In genomic region chr14:70189678-70190077, GRCh38 we compare ENCODE assay signal across 9 cellular contexts. TPM values are rescaled to one million over a fixed set of nuclear protein-coding genes. Genes with fewer than 3 reads are reported as not detected.
DNase-seq lines count a peak whose midpoint lies in the region; ATAC-seq and TF ChIP-seq lines count a peak whose summit lies in the region.
"Had no signal": no experiment of that assay in that cellular context is flagged by ENCODE, and none has a peak within 500 bp of the region (broad histone marks: within the 10 kb centered on the region; RNA-seq: fewer than 3 reads in every experiment).

No MANE protein-coding gene starts in this region.

- H3K56ac ChIP-seq in mesendoderm (ENCODE audit: low read length) = no peak overlapping the region

- no peaks in the 10 kb centered on the region for H3K79me1 ChIP-seq in mesenchymal stem cell (replicated peaks; ENCODE audit: low read length, poor library complexity, severe bottlenecking)
- H3K79me1 ChIP-seq in mesendoderm (ENCODE audit: low read length) = no peaks in the 10 kb centered on the region

- 39% methylated on average over 6 of the region's 6 CpGs for WGBS in mesenchymal stem cell
- WGBS in mesendoderm (ENCODE audit: extremely low coverage, insufficient coverage, low lambda C conversion rate) = no CpG with 5 or more reads among the region's 6 CpGs
- WGBS in gastroesophageal sphincter (ENCODE audit: low coverage in 1 of 2), 2 donors = 80% methylated on average over 3 of the region's 6 CpGs; no CpG with 5 or more reads in 1 of the 2 donors

- DNase-seq in GM06990 (ENCODE audit: extremely low read depth, insufficient read length) (no peak), mesenchymal stem cell (no peak), mesendoderm (no peak), posterior cingulate gyrus (no peak)
- no peak for DNase-seq in activated CD8-positive, alpha-beta T cell treated with anti-CD3 and anti-CD28 coated beads, Interleukin-2, amount 10 ng/mL, durations not matched to agents 7 days and 5 days
- DNase-seq: heart right ventricle had no signal

- H3K4me3 ChIP-seq in BLaER1 (peak overlapping the region; percentile 69; the same call in 1 of the 2 replicates), GM06990 (replicated peaks; ENCODE audit: low read depth, low read length) (peak overlapping the region; percentile 78), mesenchymal stem cell (ENCODE audit: insufficient read depth in 1 of 2, low read depth in 1 of 2, low read length in 2 of 2) (no peak overlapping the region), mesendoderm (ENCODE audit: low read length) (no peak overlapping the region), gastroesophageal sphincter (no peak overlapping the region)

- no peak overlapping the region for H3K18ac ChIP-seq in mesenchymal stem cell (ENCODE audit: low read depth in 1 of 2, low read length in 2 of 2)
- H3K18ac ChIP-seq in mesendoderm (ENCODE audit: low read length) = no peak overlapping the region

- no peaks in the 10 kb centered on the region for H3K36me3 Mint-ChIP-seq in activated CD8-positive, alpha-beta T cell treated with anti-CD3 and anti-CD28 coated beads, Interleukin-2, amount 10 ng/mL, durations not matched to agents 7 days and 5 days (ENCODE audit: low read depth)

- POLR2A ChIA-PET in activated CD8-positive, alpha-beta T cell treated with anti-CD3 and anti-CD28 coated beads, Interleukin-2, amount 10 ng/mL, durations not matched to agents 7 days and 5 days (lab: Charles Lee) = no interaction called here

- H2AFZ ChIP-seq in mesenchymal stem cell (ENCODE audit: low read depth, low read length) = no peak overlapping the region

- H3K9ac ChIP-seq in BLaER1 (no peak overlapping the region), mesenchymal stem cell (ENCODE audit: low read length) (no peak overlapping the region), mesendoderm (ENCODE audit: low read length) (no peak overlapping the region)

- H3K4me1 ChIP-seq in BLaER1 = peaks cover 36% of the 10 kb centered on the region
- H3K4me1 ChIP-seq in mesenchymal stem cell (ENCODE audit: control insufficient read depth, insufficient read depth, low read depth, low read length) = peaks cover 22% of the 10 kb centered on the region
- peaks cover 6% of the 10 kb centered on the region for H3K4me1 ChIP-seq in mesendoderm (ENCODE audit: control insufficient read depth, low read depth, low read length)
- H3K4me1 ChIP-seq in gastroesophageal sphincter = peaks cover 0 to 30% (median 18%) of the 10 kb centered on the region in 3 donors

- H2BK120ac ChIP-seq in mesenchymal stem cell (ENCODE audit: low read depth, low read length) (no peak overlapping the region), mesendoderm (ENCODE audit: low read depth, low read length) (no peak overlapping the region)

- no peak for ATAC-seq in activated CD8-positive, alpha-beta T cell treated with anti-CD3 and anti-CD28 coated beads, Interleukin-2, amount 10 ng/mL, durations not matched to agents 7 days and 5 days
- ATAC-seq in GM18519 (IDR thresholded peaks at IDR 0.05; ENCODE audit: low FRiP score, unreplicated experiment) = no peak
- ATAC-seq in gastroesophageal sphincter = no peak

- H3K27me3 ChIP-seq in BLaER1 (peaks cover 46% of the 10 kb centered on the region), GM06990 (replicated peaks; ENCODE audit: control insufficient read depth, insufficient read depth, low read length) (no peaks in the 10 kb centered on the region), mesenchymal stem cell (ENCODE audit: control insufficient read depth in 1 of 2, insufficient read depth in 1 of 2, low read length in 2 of 2) (peaks cover 40 to 52% of the 10 kb centered on the region in 2 experiments), mesendoderm (ENCODE audit: insufficient read depth, low read length, poor library complexity) (peaks cover 2% of the 10 kb centered on the region), gastroesophageal sphincter (peaks cover 89% of the 10 kb centered on the region)

- no peak overlapping the region for H3K23ac ChIP-seq in mesenchymal stem cell (ENCODE audit: low read length in 2 of 2)
- no peak overlapping the region for H3K23ac ChIP-seq in mesendoderm (ENCODE audit: low read length)

- H3K9me3 Mint-ChIP-seq in activated CD8-positive, alpha-beta T cell treated with anti-CD3 and anti-CD28 coated beads, Interleukin-2, amount 10 ng/mL, durations not matched to agents 7 days and 5 days (ENCODE audit: insufficient read depth) = no peaks in the 10 kb centered on the region

- intact Hi-C loops in posterior cingulate gyrus (cut with DNase I) = loop anchor here (5.0 kb wide), 1 partner anchor 92 kb away; no protein-coding TSS in a partner anchor

- no peak overlapping the region for H4K91ac ChIP-seq in mesenchymal stem cell (ENCODE audit: low read length)

- no peak overlapping the region for H3K14ac ChIP-seq in mesenchymal stem cell (ENCODE audit: low read length in 2 of 2)

- CTCF ChIA-PET in activated CD8-positive, alpha-beta T cell treated with anti-CD3 and anti-CD28 coated beads, Interleukin-2, amount 10 ng/mL, durations not matched to agents 7 days and 5 days (lab: Charles Lee) = interaction anchor here (1.6 kb wide), 1 partner anchor 371 kb away, joined by 4 read pairs; no protein-coding TSS in a partner anchor

- H3K36me3 ChIP-seq in BLaER1 = no peaks in the 10 kb centered on the region
- no peaks in the 10 kb centered on the region for H3K36me3 ChIP-seq in GM06990 (ENCODE audit: control insufficient read depth, insufficient read depth, low read length)
- no peaks in the 10 kb centered on the region for H3K36me3 ChIP-seq in mesenchymal stem cell (ENCODE audit: control insufficient read depth in 1 of 2, insufficient read depth in 2 of 2, low read depth in 1 of 2, low read length in 2 of 2)
- H3K36me3 ChIP-seq in mesendoderm (ENCODE audit: control insufficient read depth, insufficient read depth, low read length) = no peaks in the 10 kb centered on the region
- no peaks in the 10 kb centered on the region for H3K36me3 ChIP-seq in gastroesophageal sphincter
- H3K36me3 ChIP-seq: heart right ventricle had no signal

- H3K4me2 ChIP-seq in BLaER1 (peak overlapping the region; percentile 99), mesenchymal stem cell (ENCODE audit: low read length, poor library complexity, severe bottlenecking) (peak overlapping the region; percentile 15), mesendoderm (ENCODE audit: low read length) (no peak overlapping the region)

- TF ChIP-seq CTCF in GM06990 (IDR thresholded peaks at IDR 0.05; ENCODE audit: insufficient read depth, low read length, poor library complexity, severe bottlenecking) (no peak), gastroesophageal sphincter (IDR thresholded peaks at IDR 0.05) (no peak)

- no peak overlapping the region for H2BK12ac ChIP-seq in mesenchymal stem cell (ENCODE audit: low read length in 2 of 2)

- H3K79me2 ChIP-seq in mesendoderm (ENCODE audit: control insufficient read depth, insufficient read depth, low read length) = no peaks in the 10 kb centered on the region

- H3K27ac Mint-ChIP-seq in activated CD8-positive, alpha-beta T cell treated with anti-CD3 and anti-CD28 coated beads, Interleukin-2, amount 10 ng/mL, durations not matched to agents 7 days and 5 days = no peak overlapping the region

- peaks cover 68% of the 10 kb centered on the region for H3K27me3 Mint-ChIP-seq in activated CD8-positive, alpha-beta T cell treated with anti-CD3 and anti-CD28 coated beads, Interleukin-2, amount 10 ng/mL, durations not matched to agents 7 days and 5 days (ENCODE audit: low read depth)

- H3K9me3 ChIP-seq in BLaER1 (no peaks in the 10 kb centered on the region), mesenchymal stem cell (ENCODE audit: control insufficient read depth, low read length) (no peaks in the 10 kb centered on the region), gastroesophageal sphincter (no peaks in the 10 kb centered on the region)
- H3K9me3 ChIP-seq: heart right ventricle had no signal

- H2BK15ac ChIP-seq in mesenchymal stem cell (ENCODE audit: low read depth, poor library complexity, severe bottlenecking) = no peak overlapping the region
- H2BK15ac ChIP-seq in mesendoderm (replicated peaks; ENCODE audit: low read depth) = no peak overlapping the region

- no peak for TF ChIP-seq POLR2A in gastroesophageal sphincter (IDR thresholded peaks at IDR 0.05)

- no peak overlapping the region for H4K8ac ChIP-seq in mesenchymal stem cell (ENCODE audit: low read length)
- no peak overlapping the region for H4K8ac ChIP-seq in mesendoderm (ENCODE audit: low read depth, low read length)

- H2BK5ac ChIP-seq in mesenchymal stem cell (ENCODE audit: low read depth, low read length, poor library complexity, severe bottlenecking) (no peak overlapping the region), mesendoderm (ENCODE audit: low read length) (no peak overlapping the region)

- H4K20me1 ChIP-seq in BLaER1 = peaks cover 30% of the 10 kb centered on the region

- H4K5ac ChIP-seq in mesendoderm (ENCODE audit: low read length) = no peak overlapping the region

- H2AK5ac ChIP-seq in mesenchymal stem cell (ENCODE audit: low read length, severe bottlenecking) (no peak overlapping the region), mesendoderm (ENCODE audit: low read length) (no peak overlapping the region)

- peaks cover 26% of the 10 kb centered on the region for H3K4me1 Mint-ChIP-seq in activated CD8-positive, alpha-beta T cell treated with anti-CD3 and anti-CD28 coated beads, Interleukin-2, amount 10 ng/mL, durations not matched to agents 7 days and 5 days (ENCODE audit: low read depth)

- H3K4ac ChIP-seq in mesenchymal stem cell (ENCODE audit: low read depth in 1 of 2, low read length in 2 of 2) (no peak overlapping the region), mesendoderm (ENCODE audit: low read depth, low read length) (no peak overlapping the region)

- H3K27ac ChIP-seq in BLaER1 (no peak overlapping the region), mesenchymal stem cell (ENCODE audit: low read length, poor library complexity, severe bottlenecking) (no peak overlapping the region), mesendoderm (ENCODE audit: low read depth, low read length) (no peak overlapping the region), gastroesophageal sphincter (no peak overlapping the region)
- H3K27ac ChIP-seq: heart right ventricle had no signal

- peak overlapping the region; percentile 56 for H3K4me3 Mint-ChIP-seq in activated CD8-positive, alpha-beta T cell treated with anti-CD3 and anti-CD28 coated beads, Interleukin-2, amount 10 ng/mL, durations not matched to agents 7 days and 5 days

- no peak for TF ChIP-seq EP300 in gastroesophageal sphincter (IDR thresholded peaks at IDR 0.05)

RNA-seq across cellular contexts. Expression of gene SLC8A3, which starts 0.9 kb away (rescaled TPM):
- total RNA-seq in activated CD8-positive, alpha-beta T cell treated with anti-CD3 and anti-CD28 coated beads, Interleukin-2, amount 10 ng/mL, durations not matched to agents 7 days and 5 days = not detected
- polyA plus RNA-seq in mesenchymal stem cell (2013, experiment 1 of 2) = not detected
- not detected for polyA plus RNA-seq in mesenchymal stem cell (2013, experiment 2 of 2)
- polyA plus RNA-seq in mesendoderm (2013, experiment 1 of 2) = 0.04 TPM
- polyA plus RNA-seq in mesendoderm (2013, experiment 2 of 2) = 0.08 TPM
- total RNA-seq in gastroesophageal sphincter = 1 to 10 TPM in 2 of 4 donors, under 1 TPM in 2; 0.49 to 1.5 (median 0.92) TPM

Comparison
In these comparisons a context has a peak if more than half of its experiments do, and no peak if none do; other contexts are left out.
1. H3K4me3 ChIP-seq: peak in BLaER1 (single experiment) and GM06990 (single experiment); none in mesenchymal stem cell (0 of 2), mesendoderm (single experiment) and gastroesophageal sphincter (0 of 2).